ENCODE assay signal across 10 cellular contexts in the genomic region with DNA sequence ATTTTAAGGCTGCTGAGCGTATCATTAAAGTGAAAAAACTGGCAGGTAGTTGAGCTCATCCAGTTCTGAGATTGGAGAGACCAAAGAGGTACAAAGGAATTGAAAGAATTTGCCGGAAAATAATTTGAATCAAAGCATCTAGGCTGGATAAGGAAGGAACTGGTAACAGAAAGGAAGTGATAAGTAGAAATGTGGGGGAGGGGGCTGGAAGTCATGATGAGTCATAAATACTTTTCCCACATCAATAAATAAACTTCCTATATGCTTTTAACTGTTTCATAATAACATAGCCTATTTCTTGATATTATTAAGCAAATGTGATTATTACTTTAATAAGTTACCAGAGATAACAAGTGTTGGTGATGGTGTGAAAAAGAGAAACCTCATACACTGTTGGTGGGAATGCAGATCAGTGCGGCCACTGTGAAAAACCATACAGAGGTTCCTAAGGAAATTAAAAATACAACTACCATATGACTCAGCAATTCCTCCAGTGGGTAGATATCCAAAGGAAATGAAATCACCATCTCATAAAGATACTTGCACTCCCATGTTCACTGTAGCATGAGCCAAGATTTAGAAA. TPM values are rescaled to one million over a fixed set of nuclear protein-coding genes. Genes with fewer than 3 reads are reported as not detected.
DNase-seq lines count a peak whose midpoint lies in the region; ATAC-seq and TF ChIP-seq lines count a peak whose summit lies in the region.
"Had no signal": no experiment of that assay in that cellular context is flagged by ENCODE, and none has a peak within 500 bp of the region (broad histone marks: within the 10 kb centered on the region; RNA-seq: fewer than 3 reads in every experiment).

No MANE protein-coding gene starts in this region.

- H3K4me3 Mint-ChIP-seq in activated T-helper 17 cell treated with anti-CD3 and anti-CD28 coated beads, Interleukin-2, amount 50 U/mL, for 72 hours: peak overlapping the region; percentile 47

- H3K36me3 ChIP-seq in right atrium auricular region: no peaks in the 10 kb centered on the region
- H3K36me3 ChIP-seq in left ventricle myocardium inferior: no peaks in the 10 kb centered on the region
- no peaks in the 10 kb centered on the region for H3K36me3 ChIP-seq in vagina

- DNase-seq in Right ventricle myocardium inferior (ENCODE audit: missing footprints) (no peak), right atrium auricular region (ENCODE audit: low spot score) (no peak), left ventricle myocardium inferior (no peak), vagina (ENCODE audit: extremely low spot score in 2 of 2) (no peak), COLO668 (lab: John Stamatoyannopoulos, UW; ENCODE audit: unreplicated experiment) (no peak)
- DNase-seq in stimulated activated CD4-positive, alpha-beta T cell treated with anti-CD3 and anti-CD28 coated beads, Interleukin-1b, Interleukin-23, amount 100 ng/mL, for 48 hours: no peak
- DNase-seq: NCI-H345 had no signal

- H3K4me1 ChIP-seq in right atrium auricular region (peaks cover 0 to 31% of the 10 kb centered on the region in 2 donors), left ventricle myocardium inferior (peaks cover 66% of the 10 kb centered on the region), vagina (peaks cover 36% of the 10 kb centered on the region)

- H3K27ac ChIP-seq in right atrium auricular region (peak overlapping the region in 1 of 2 donors; percentile 46), left ventricle myocardium inferior (replicated peaks) (peak overlapping the region; percentile 45), vagina (peak overlapping the region; percentile 89)
- H3K27ac ChIP-seq: C4-2B had no signal

- intact Hi-C loops in Right ventricle myocardium inferior (cut with DNase I) (no loop called here), left ventricle myocardium inferior (cut with micrococcal nuclease) (no loop called here), vagina (cut with DNase I) (no loop called here)

- TF ChIP-seq POLR2A in vagina (IDR thresholded peaks at IDR 0.05): no peak

- ATAC-seq in Right ventricle myocardium inferior (peak; percentile 30), HG02870 (IDR thresholded peaks at IDR 0.05; ENCODE audit: unreplicated experiment) (no peak)
- ATAC-seq in activated T-helper 17 cell treated with anti-CD3 and anti-CD28 coated beads, Interleukin-2, amount 50 U/mL, for 72 hours (replicated peaks): peak; percentile 81

- no peaks in the 10 kb centered on the region for H3K27me3 Mint-ChIP-seq in activated T-helper 17 cell treated with anti-CD3 and anti-CD28 coated beads, Interleukin-2, amount 50 U/mL, for 72 hours

- peaks cover 26% of the 10 kb centered on the region for H3K4me1 Mint-ChIP-seq in activated T-helper 17 cell treated with anti-CD3 and anti-CD28 coated beads, Interleukin-2, amount 50 U/mL, for 72 hours

- H3K27me3 ChIP-seq in right atrium auricular region: no peaks in the 10 kb centered on the region
- H3K27me3 ChIP-seq in left ventricle myocardium inferior (ENCODE audit: low read depth): no peaks in the 10 kb centered on the region
- no peaks in the 10 kb centered on the region for H3K27me3 ChIP-seq in vagina

- H3K9me3 Mint-ChIP-seq in activated T-helper 17 cell treated with anti-CD3 and anti-CD28 coated beads, Interleukin-2, amount 50 U/mL, for 72 hours: peaks cover 10% of the 10 kb centered on the region

- TF ChIP-seq CTCF in right atrium auricular region (IDR thresholded peaks at IDR 0.05) (no peak), left ventricle myocardium inferior (IDR thresholded peaks at IDR 0.05; ENCODE audit: borderline replicate concordance) (no peak), vagina (IDR thresholded peaks at IDR 0.05) (no peak)

- H3K27ac Mint-ChIP-seq in activated T-helper 17 cell treated with anti-CD3 and anti-CD28 coated beads, Interleukin-2, amount 50 U/mL, for 72 hours: peak overlapping the region; percentile 51

- H3K36me3 Mint-ChIP-seq in activated T-helper 17 cell treated with anti-CD3 and anti-CD28 coated beads, Interleukin-2, amount 50 U/mL, for 72 hours (ENCODE audit: low read depth): no peaks in the 10 kb centered on the region

- H3K4me3 ChIP-seq in right atrium auricular region: no peak overlapping the region
- no peak overlapping the region for H3K4me3 ChIP-seq in left ventricle myocardium inferior
- H3K4me3 ChIP-seq in vagina: no peak overlapping the region

- H3K9me3 ChIP-seq in right atrium auricular region: no peaks in the 10 kb centered on the region
- H3K9me3 ChIP-seq in left ventricle myocardium inferior (replicated peaks): no peaks in the 10 kb centered on the region
- no peaks in the 10 kb centered on the region for H3K9me3 ChIP-seq in vagina

RNA-seq across cellular contexts. Expression of gene ZNF438, which starts 27.0 kb away (rescaled TPM):
- total RNA-seq in Right ventricle myocardium inferior (12.8 TPM), right atrium auricular region (10 to 100 TPM; 13.4 to 14.5 TPM), left ventricle myocardium inferior (13.2 TPM), vagina (11.8 TPM)
- total RNA-seq in activated T-helper 17 cell treated with anti-CD3 and anti-CD28 coated beads, Interleukin-2, amount 50 U/mL, for 72 hours: 1 to 10 TPM; 5.1 to 6.2 TPM
